8 cellular contexts compared by ENCODE assay signal in genomic region chr17:64730023-64730422, GRCh38.
DNase-seq lines count a peak whose midpoint lies in the region; ATAC-seq, FAIRE-seq and TF ChIP-seq lines count a peak whose summit lies in the region.
"Not testable (repeated sequence)": the region's sequence is repeated elsewhere in the genome, so short reads cannot be mapped to it uniquely, and the experiment has no call there.

No MANE protein-coding gene starts in this region.

- WGBS in sigmoid colon, 2 donors, result 94 to 97% methylated on average over 6 of the region's 6 CpGs

- DNase-seq in A172 (ENCODE audit: low spot score), result peak; percentile 78
- DNase-seq in EH (ENCODE audit: low read depth), result peak; percentile 86
- DNase-seq in HTR-8/SVneo (ENCODE audit: insufficient read length, low spot score), result not testable (repeated sequence)
- DNase-seq in RPMI7951 (ENCODE audit: low read depth), result peak; percentile 67
- DNase-seq in amniotic epithelial cell (ENCODE audit: low read depth), result peak; percentile 44
- DNase-seq in endothelial cell of umbilical vein (ENCODE audit: low read depth, low spot score), result peak; percentile 56
- peak; percentile 42 to 72 for DNase-seq in foreskin keratinocyte
- peak; percentile 14 for DNase-seq in sigmoid colon

- H3K79me2 ChIP-seq in endothelial cell of umbilical vein (ENCODE audit: control insufficient read depth, insufficient read depth, low read length), result not testable (repeated sequence)

- not testable (repeated sequence) for H3K9me3 ChIP-seq in endothelial cell of umbilical vein (replicated peaks; ENCODE audit: control insufficient read depth, insufficient read depth, low read length); sigmoid colon

- CTCF ChIA-PET in endothelial cell of umbilical vein (lab: Charles Lee), result not testable (repeated sequence)

- H4K20me1 ChIP-seq in endothelial cell of umbilical vein (replicated peaks; ENCODE audit: control insufficient read depth, extremely low read depth, insufficient read depth, low read length), result not testable (repeated sequence)

- not testable (repeated sequence) for H3K9me1 ChIP-seq in endothelial cell of umbilical vein (replicated peaks; ENCODE audit: control insufficient read depth, extremely low read depth, insufficient read depth, low read length)

- H3K27me3 ChIP-seq in endothelial cell of umbilical vein (ENCODE audit: control insufficient read depth in 2 of 2, insufficient read depth in 2 of 2, low read length in 2 of 2); foreskin keratinocyte; sigmoid colon: not testable (repeated sequence)

- ATAC-seq in foreskin keratinocyte, result peak; percentile 85

- not testable (repeated sequence) for H3K4me3 ChIP-seq in endothelial cell of umbilical vein (replicated peaks in 1 of 3; ENCODE audit: insufficient read depth in 1 of 3, low read depth in 1 of 3, low read length in 3 of 3); sigmoid colon

- dilution Hi-C loops in endothelial cell of umbilical vein (cut with MboI; ENCODE audit: extremely low pct_ligation_motif_present, low sequenced_read_pairs), result not testable (repeated sequence)

- POLR2A ChIA-PET in endothelial cell of umbilical vein (lab: Charles Lee), result not testable (repeated sequence)

- TF ChIP-seq CTCF in endothelial cell of umbilical vein (IDR thresholded peaks at IDR 0.05; ENCODE audit: extremely low read depth in 1 of 2, insufficient read depth in 1 of 2, low read depth in 1 of 2, low read length in 2 of 2); foreskin keratinocyte (conservative IDR thresholded peaks at IDR 0.05); sigmoid colon (IDR thresholded peaks at IDR 0.05): not testable (repeated sequence)

- BruUV-seq in endothelial cell of umbilical vein (replicated peaks; lab: Mats Ljungman, UMichigan), result not testable (repeated sequence)

- H3K36me3 ChIP-seq in endothelial cell of umbilical vein (ENCODE audit: control insufficient read depth in 2 of 2, extremely low read depth in 1 of 2, insufficient read depth in 2 of 2, low read length in 2 of 2); sigmoid colon: not testable (repeated sequence)

- peak overlapping the region; percentile 65 for H3K27ac ChIP-seq in endothelial cell of umbilical vein (ENCODE audit: insufficient read depth, low read depth, low read length)
- H3K27ac ChIP-seq in foreskin keratinocyte, sigmoid colon: not testable (repeated sequence)

- H3K4me1 ChIP-seq in endothelial cell of umbilical vein (ENCODE audit: control insufficient read depth, extremely low read depth, insufficient read depth, low read length), result peaks cover 46% of the 10 kb centered on the region
- peaks cover 12% of the 10 kb centered on the region for H3K4me1 ChIP-seq in foreskin keratinocyte
- not testable (repeated sequence) for H3K4me1 ChIP-seq in sigmoid colon

- TF ChIP-seq POLR2A in endothelial cell of umbilical vein (IDR thresholded peaks at IDR 0.05; ENCODE audit: low read depth, low read length); sigmoid colon (IDR thresholded peaks at IDR 0.05): not testable (repeated sequence)

- not testable (repeated sequence) for TF ChIP-seq EP300 in sigmoid colon (IDR thresholded peaks at IDR 0.05)

- H3K4me2 ChIP-seq in endothelial cell of umbilical vein (ENCODE audit: insufficient read depth, low read length), result not testable (repeated sequence)

- not testable (repeated sequence) for H3K9ac ChIP-seq in endothelial cell of umbilical vein (replicated peaks; ENCODE audit: extremely low read depth, insufficient read depth, low read length)

- H2AFZ ChIP-seq in endothelial cell of umbilical vein (ENCODE audit: low read depth, low read length), result not testable (repeated sequence)

- intact Hi-C loops in endothelial cell of umbilical vein (cut with micrococcal nuclease); sigmoid colon (cut with DNase I): not testable (repeated sequence)

- FAIRE-seq in HTR-8/SVneo (lab: Jason Lieb, UNC) (peak; percentile 4), endothelial cell of umbilical vein (lab: Jason Lieb, UNC) (peak; percentile 21)

TF ChIP-seq in endothelial cell of umbilical vein, 7 proteins besides CTCF, POLR2A, EP300 and RAD21:
- TF ChIP-seq POLR2AphosphoS5 (IDR thresholded peaks at IDR 0.05; ENCODE audit: insufficient read depth, low read depth, low read length) (peak; percentile 32), FOS (IDR thresholded peaks at IDR 0.05; ENCODE audit: borderline replicate concordance, insufficient read depth, low read length) (peak; percentile 91), GATA2 (IDR thresholded peaks at IDR 0.05; ENCODE audit: insufficient read depth, insufficient read length, low read depth, low read length) (peak; percentile 68), JUN (IDR thresholded peaks at IDR 0.05; ENCODE audit: borderline replicate concordance, insufficient read depth, insufficient read length, low read depth) (peak; percentile 48)
